ENCODE assay signal across 12 cellular contexts in genomic region chrX:39331062-39331704, GRCh38.
DNase-seq lines count a peak whose midpoint lies in the region; ATAC-seq, FAIRE-seq and TF ChIP-seq lines count a peak whose summit lies in the region.
"Had no signal": no experiment of that assay in that cellular context is flagged by ENCODE, and none has a peak within 500 bp of the region (broad histone marks: within the 10 kb centered on the region; RNA-seq: fewer than 3 reads in every experiment).

No MANE protein-coding gene starts in this region.

- no peaks in the 10 kb centered on the region for H3K36me3 ChIP-seq in hepatocyte (replicated peaks; ENCODE audit: insufficient read depth, low read depth)
- H3K36me3 ChIP-seq: tibial nerve had no signal

- 56% methylated on average over 4 of the region's 4 CpGs for WGBS in right cardiac atrium
- 52% methylated on average over 4 of the region's 4 CpGs for WGBS in hepatocyte (ENCODE audit: low lambda C conversion rate, missing lambda C conversion rate)

- ATAC-seq in GM19397 (IDR thresholded peaks at IDR 0.05; ENCODE audit: unreplicated experiment) (peak; percentile 73), right cardiac atrium (no peak), HG03025 (IDR thresholded peaks at IDR 0.05; ENCODE audit: low FRiP score, unreplicated experiment) (no peak)
- ATAC-seq: Panc1 had no signal

- no peak overlapping the region for H3K4me2 ChIP-seq in hepatocyte

- no peaks in the 10 kb centered on the region for H4K20me1 ChIP-seq in hepatocyte (ENCODE audit: insufficient read depth, poor library complexity, severe bottlenecking)

- peak; percentile 31 for FAIRE-seq in colon (lab: Jason Lieb, UNC)

- DNase-seq in CD1c-positive myeloid dendritic cell (ENCODE audit: extremely low spot score) (peak; percentile 1), NOMO-1 (lab: John Stamatoyannopoulos, UW; ENCODE audit: unreplicated experiment in 2 of 2) (peak; percentile 32 to 75), right cardiac atrium (no peak), hepatocyte (ENCODE audit: low spot score) (no peak), cerebellum (ENCODE audit: low spot score) (no peak)
- DNase-seq: COR-L47, NCI-H1048 had no signal

- H3K79me2 ChIP-seq in hepatocyte: no peaks in the 10 kb centered on the region

- H3K4me1 ChIP-seq in right cardiac atrium (ENCODE audit: control insufficient read depth, insufficient read depth, low read length): no peaks in the 10 kb centered on the region
- H3K4me1 ChIP-seq in hepatocyte (ENCODE audit: insufficient read depth): peaks cover 12% of the 10 kb centered on the region

- TF ChIP-seq CTCF in hepatocyte (IDR thresholded peaks at IDR 0.05; ENCODE audit: poor library complexity): no peak

- H3K27ac ChIP-seq in right cardiac atrium (ENCODE audit: low read length) (no peak overlapping the region), hepatocyte (no peak overlapping the region)
- H3K27ac ChIP-seq: tibial nerve had no signal

- H3K9me3 ChIP-seq in right cardiac atrium (ENCODE audit: control insufficient read depth, low read length) (no peaks in the 10 kb centered on the region), hepatocyte (ENCODE audit: low read depth) (no peaks in the 10 kb centered on the region)
- H3K9me3 ChIP-seq: tibial nerve had no signal

- no peaks in the 10 kb centered on the region for H3K9me2 ChIP-seq in hepatocyte (replicated peaks; ENCODE audit: insufficient read depth)

- intact Hi-C loops in right cardiac atrium (cut with DNase I): no loop called here

- no peaks in the 10 kb centered on the region for H3K27me3 ChIP-seq in right cardiac atrium (ENCODE audit: control insufficient read depth, insufficient read depth)
- H3K27me3 ChIP-seq in hepatocyte: no peaks in the 10 kb centered on the region
- H3K27me3 ChIP-seq: tibial nerve had no signal

- H2AFZ ChIP-seq in hepatocyte: no peak overlapping the region

- no peak overlapping the region for H3K4me3 ChIP-seq in right cardiac atrium (ENCODE audit: low read length)
- no peak overlapping the region for H3K4me3 ChIP-seq in hepatocyte
- H3K4me3 ChIP-seq: tibial nerve had no signal

Comparison
In these comparisons a context has a peak if more than half of its experiments do, and no peak if none do; other contexts are left out.
1. DNase-seq: peak in CD1c-positive myeloid dendritic cell (single experiment) and NOMO-1 (2 of 2); none in right cardiac atrium (0 of 3), hepatocyte (single experiment) and cerebellum (single experiment).